Comparison of ENCODE assay signal across 1 cellular context in the genomic region with DNA sequence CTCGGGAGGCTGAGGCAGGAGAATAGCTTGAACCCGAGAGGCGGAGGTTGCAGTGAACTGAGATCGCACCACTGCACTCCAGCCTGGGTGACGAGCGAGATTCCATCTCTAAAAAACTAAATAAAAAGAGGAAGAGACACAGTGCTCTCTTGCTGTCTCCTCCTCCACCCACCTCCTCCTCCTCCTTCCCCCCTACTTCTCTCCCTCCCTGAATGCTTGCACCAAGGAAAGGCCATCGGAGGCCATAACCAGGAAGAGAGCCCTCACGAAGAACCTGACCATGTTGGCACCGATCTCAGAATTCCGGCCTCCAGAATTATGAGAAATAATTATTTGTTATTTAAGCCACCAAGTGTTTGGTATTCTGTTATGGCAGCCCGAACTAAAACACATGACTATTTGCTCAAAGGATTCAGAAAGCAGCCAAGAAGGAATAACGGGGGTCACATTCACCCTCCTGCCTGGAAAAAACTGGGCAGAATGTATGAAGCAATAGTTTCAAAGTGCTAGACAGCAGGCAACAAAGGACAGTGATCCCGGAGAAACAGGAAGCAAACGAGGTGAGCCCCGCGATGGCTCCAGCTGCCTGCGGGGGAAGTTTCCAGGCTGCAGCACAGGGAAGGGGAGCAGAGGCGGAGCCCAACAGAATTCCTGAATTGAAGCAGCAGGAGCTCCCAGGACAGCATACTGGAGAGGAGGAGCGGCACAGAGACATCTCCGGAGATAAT.
A peak's percentile ranks its signal among the peaks of the same experiment; 100 is the strongest.
TF ChIP-seq lines count a peak whose summit lies in the region.

No MANE protein-coding gene starts in this region.

TF ChIP-seq in HepG2, 621 proteins besides CTCF, POLR2A, EP300 and RAD21 (continued from another document and continues in another):
- TF ChIP-seq, protein P1, sequence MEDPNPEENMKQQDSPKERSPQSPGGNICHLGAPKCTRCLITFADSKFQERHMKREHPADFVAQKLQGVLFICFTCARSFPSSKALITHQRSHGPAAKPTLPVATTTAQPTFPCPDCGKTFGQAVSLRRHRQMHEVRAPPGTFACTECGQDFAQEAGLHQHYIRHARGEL (CRISPR knock-in tag; IDR thresholded peaks at IDR 0.05): no peak
- no peak for TF ChIP-seq ZNF660 (CRISPR knock-in tag; IDR thresholded peaks at IDR 0.05; ENCODE audit: borderline replicate concordance, low read depth)
- no peak for TF ChIP-seq MED13 (CRISPR knock-in tag; IDR thresholded peaks at IDR 0.05)
- TF ChIP-seq FOXC1 (CRISPR knock-in tag; IDR thresholded peaks at IDR 0.05; ENCODE audit: borderline replicate concordance): no peak; the same call in 1 of the 2 replicates
- TF ChIP-seq ARNT (IDR thresholded peaks at IDR 0.05): no peak
- TF ChIP-seq, protein P2, sequence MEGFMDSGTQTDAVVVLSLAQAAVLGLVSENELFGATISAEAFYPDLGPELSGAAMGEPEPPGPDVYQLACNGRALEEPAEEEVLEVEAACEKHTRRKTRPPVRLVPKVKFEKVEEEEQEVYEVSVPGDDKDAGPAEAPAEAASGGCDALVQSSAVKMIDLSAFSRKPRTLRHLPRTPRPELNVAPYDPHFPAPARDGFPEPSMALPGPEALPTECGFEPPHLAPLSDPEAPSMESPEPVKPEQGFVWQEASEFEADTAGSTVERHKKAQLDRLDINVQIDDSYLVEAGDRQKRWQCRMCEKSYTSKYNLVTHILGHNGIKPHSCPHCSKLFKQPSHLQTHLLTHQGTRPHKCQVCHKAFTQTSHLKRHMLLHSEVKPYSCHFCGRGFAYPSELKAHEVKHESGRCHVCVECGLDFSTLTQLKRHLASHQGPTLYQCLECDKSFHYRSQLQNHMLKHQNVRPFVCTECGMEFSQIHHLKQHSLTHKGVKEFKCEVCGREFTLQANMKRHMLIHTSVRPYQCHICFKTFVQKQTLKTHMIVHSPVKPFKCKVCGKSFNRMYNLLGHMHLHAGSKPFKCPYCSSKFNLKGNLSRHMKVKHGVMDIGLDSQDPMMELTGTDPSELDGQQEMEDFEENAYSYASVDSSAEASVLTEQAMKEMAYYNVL (CRISPR knock-in tag; IDR thresholded peaks at IDR 0.05; ENCODE audit: borderline replicate concordance): peak; percentile 46; the same call in 1 of the 2 replicates
- TF ChIP-seq, protein P3, sequence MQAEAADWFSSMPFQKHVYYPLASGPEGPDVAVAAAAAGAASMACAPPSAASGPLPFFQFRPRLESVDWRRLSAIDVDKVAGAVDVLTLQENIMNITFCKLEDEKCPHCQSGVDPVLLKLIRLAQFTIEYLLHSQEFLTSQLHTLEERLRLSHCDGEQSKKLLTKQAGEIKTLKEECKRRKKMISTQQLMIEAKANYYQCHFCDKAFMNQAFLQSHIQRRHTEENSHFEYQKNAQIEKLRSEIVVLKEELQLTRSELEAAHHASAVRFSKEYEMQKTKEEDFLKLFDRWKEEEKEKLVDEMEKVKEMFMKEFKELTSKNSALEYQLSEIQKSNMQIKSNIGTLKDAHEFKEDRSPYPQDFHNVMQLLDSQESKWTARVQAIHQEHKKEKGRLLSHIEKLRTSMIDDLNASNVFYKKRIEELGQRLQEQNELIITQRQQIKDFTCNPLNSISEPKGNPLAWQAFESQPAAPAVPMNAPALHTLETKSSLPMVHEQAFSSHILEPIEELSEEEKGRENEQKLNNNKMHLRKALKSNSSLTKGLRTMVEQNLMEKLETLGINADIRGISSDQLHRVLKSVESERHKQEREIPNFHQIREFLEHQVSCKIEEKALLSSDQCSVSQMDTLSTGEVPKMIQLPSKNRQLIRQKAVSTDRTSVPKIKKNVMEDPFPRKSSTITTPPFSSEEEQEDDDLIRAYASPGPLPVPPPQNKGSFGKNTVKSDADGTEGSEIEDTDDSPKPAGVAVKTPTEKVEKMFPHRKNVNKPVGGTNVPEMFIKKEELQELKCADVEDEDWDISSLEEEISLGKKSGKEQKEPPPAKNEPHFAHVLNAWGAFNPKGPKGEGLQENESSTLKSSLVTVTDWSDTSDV (CRISPR knock-in tag; IDR thresholded peaks at IDR 0.05): no peak
- no peak for TF ChIP-seq ZNF136 (CRISPR knock-in tag; IDR thresholded peaks at IDR 0.05; ENCODE audit: low read depth)
- TF ChIP-seq, protein P4, sequence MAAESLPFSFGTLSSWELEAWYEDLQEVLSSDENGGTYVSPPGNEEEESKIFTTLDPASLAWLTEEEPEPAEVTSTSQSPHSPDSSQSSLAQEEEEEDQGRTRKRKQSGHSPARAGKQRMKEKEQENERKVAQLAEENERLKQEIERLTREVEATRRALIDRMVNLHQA (CRISPR knock-in tag; IDR thresholded peaks at IDR 0.05): no peak
- TF ChIP-seq ZNF274 (CRISPR knock-in tag; IDR thresholded peaks at IDR 0.05): 0 out of 2 replicates have a peak, but pooled peaks have one; percentile 25
- TF ChIP-seq, protein P5, sequence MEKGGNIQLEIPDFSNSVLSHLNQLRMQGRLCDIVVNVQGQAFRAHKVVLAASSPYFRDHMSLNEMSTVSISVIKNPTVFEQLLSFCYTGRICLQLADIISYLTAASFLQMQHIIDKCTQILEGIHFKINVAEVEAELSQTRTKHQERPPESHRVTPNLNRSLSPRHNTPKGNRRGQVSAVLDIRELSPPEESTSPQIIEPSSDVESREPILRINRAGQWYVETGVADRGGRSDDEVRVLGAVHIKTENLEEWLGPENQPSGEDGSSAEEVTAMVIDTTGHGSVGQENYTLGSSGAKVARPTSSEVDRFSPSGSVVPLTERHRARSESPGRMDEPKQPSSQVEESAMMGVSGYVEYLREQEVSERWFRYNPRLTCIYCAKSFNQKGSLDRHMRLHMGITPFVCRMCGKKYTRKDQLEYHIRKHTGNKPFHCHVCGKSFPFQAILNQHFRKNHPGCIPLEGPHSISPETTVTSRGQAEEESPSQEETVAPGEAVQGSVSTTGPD (CRISPR knock-in tag; IDR thresholded peaks at IDR 0.05): no peak
- no peak for TF ChIP-seq ZFP36L2 (CRISPR knock-in tag; IDR thresholded peaks at IDR 0.05)
- no peak for TF ChIP-seq CREM (IDR thresholded peaks at IDR 0.05)
- no peak for TF ChIP-seq CREM (CRISPR knock-in tag; IDR thresholded peaks at IDR 0.05)
- TF ChIP-seq, protein P6, sequence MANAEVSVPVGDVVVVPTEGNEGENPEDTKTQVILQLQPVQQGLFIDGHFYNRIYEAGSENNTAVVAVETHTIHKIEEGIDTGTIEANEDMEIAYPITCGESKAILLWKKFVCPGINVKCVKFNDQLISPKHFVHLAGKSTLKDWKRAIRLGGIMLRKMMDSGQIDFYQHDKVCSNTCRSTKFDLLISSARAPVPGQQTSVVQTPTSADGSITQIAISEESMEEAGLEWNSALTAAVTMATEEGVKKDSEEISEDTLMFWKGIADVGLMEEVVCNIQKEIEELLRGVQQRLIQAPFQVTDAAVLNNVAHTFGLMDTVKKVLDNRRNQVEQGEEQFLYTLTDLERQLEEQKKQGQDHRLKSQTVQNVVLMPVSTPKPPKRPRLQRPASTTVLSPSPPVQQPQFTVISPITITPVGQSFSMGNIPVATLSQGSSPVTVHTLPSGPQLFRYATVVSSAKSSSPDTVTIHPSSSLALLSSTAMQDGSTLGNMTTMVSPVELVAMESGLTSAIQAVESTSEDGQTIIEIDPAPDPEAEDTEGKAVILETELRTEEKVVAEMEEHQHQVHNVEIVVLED (CRISPR knock-in tag; IDR thresholded peaks at IDR 0.05; ENCODE audit: borderline replicate concordance): no peak
- no peak for TF ChIP-seq MXI1 (IDR thresholded peaks at IDR 0.05; ENCODE audit: borderline replicate concordance, low read depth, low read length)
- no peak for TF ChIP-seq NFIC (IDR thresholded peaks at IDR 0.05; ENCODE audit: low read length)
- no peak for TF ChIP-seq ZNF10 (CRISPR knock-in tag; IDR thresholded peaks at IDR 0.05; ENCODE audit: borderline replicate concordance, low read depth)
- no peak for TF ChIP-seq RCOR2 (CRISPR knock-in tag; IDR thresholded peaks at IDR 0.05)
- TF ChIP-seq ZNF263 (CRISPR knock-in tag; IDR thresholded peaks at IDR 0.05): no peak
- TF ChIP-seq, protein P7, sequence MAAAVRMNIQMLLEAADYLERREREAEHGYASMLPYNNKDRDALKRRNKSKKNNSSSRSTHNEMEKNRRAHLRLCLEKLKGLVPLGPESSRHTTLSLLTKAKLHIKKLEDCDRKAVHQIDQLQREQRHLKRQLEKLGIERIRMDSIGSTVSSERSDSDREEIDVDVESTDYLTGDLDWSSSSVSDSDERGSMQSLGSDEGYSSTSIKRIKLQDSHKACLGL (CRISPR knock-in tag; IDR thresholded peaks at IDR 0.05): no peak
- TF ChIP-seq JDP2 (CRISPR knock-in tag; IDR thresholded peaks at IDR 0.05; ENCODE audit: borderline replicate concordance): no peak
- no peak for TF ChIP-seq FOXJ3 (CRISPR knock-in tag; IDR thresholded peaks at IDR 0.05; ENCODE audit: borderline replicate concordance)
- peak; percentile 90 for TF ChIP-seq ELF3 (CRISPR knock-in tag; IDR thresholded peaks at IDR 0.05)
- TF ChIP-seq NFATC3 (CRISPR knock-in tag; IDR thresholded peaks at IDR 0.05): no peak
- TF ChIP-seq HCFC1 (IDR thresholded peaks at IDR 0.05; ENCODE audit: low read depth, low read length): no peak
- TF ChIP-seq MLLT10 (CRISPR knock-in tag; IDR thresholded peaks at IDR 0.05): no peak
- TF ChIP-seq, protein P8, sequence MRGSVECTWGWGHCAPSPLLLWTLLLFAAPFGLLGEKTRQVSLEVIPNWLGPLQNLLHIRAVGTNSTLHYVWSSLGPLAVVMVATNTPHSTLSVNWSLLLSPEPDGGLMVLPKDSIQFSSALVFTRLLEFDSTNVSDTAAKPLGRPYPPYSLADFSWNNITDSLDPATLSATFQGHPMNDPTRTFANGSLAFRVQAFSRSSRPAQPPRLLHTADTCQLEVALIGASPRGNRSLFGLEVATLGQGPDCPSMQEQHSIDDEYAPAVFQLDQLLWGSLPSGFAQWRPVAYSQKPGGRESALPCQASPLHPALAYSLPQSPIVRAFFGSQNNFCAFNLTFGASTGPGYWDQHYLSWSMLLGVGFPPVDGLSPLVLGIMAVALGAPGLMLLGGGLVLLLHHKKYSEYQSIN (CRISPR knock-in tag; IDR thresholded peaks at IDR 0.05; ENCODE audit: borderline replicate concordance): no peak
- no peak for TF ChIP-seq NFE2 (CRISPR knock-in tag; IDR thresholded peaks at IDR 0.05)
- TF ChIP-seq, protein P9, sequence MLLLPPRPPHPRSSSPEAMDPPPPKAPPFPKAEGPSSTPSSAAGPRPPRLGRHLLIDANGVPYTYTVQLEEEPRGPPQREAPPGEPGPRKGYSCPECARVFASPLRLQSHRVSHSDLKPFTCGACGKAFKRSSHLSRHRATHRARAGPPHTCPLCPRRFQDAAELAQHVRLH (CRISPR knock-in tag; IDR thresholded peaks at IDR 0.05; ENCODE audit: borderline replicate concordance, low read depth): 0 out of 2 replicates have a peak, but pooled peaks have one; percentile 31
- TF ChIP-seq SYNCRIP (IDR thresholded peaks at IDR 0.05; ENCODE audit: insufficient read depth, low read depth, low read length): no peak
- TF ChIP-seq, protein P10, sequence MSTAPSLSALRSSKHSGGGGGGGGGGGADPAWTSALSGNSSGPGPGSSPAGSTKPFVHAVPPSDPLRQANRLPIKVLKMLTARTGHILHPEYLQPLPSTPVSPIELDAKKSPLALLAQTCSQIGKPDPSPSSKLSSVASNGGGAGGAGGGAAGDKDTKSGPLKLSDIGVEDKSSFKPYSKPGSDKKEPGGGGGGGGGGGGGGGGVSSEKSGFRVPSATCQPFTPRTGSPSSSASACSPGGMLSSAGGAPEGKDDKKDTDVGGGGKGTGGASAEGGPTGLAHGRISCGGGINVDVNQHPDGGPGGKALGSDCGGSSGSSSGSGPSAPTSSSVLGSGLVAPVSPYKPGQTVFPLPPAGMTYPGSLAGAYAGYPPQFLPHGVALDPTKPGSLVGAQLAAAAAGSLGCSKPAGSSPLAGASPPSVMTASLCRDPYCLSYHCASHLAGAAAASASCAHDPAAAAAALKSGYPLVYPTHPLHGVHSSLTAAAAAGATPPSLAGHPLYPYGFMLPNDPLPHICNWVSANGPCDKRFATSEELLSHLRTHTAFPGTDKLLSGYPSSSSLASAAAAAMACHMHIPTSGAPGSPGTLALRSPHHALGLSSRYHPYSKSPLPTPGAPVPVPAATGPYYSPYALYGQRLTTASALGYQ (CRISPR knock-in tag; IDR thresholded peaks at IDR 0.05): no peak
- peak; percentile 28; the same call in 1 of the 2 replicates for TF ChIP-seq HDAC2 (CRISPR knock-in tag; IDR thresholded peaks at IDR 0.05)
- no peak for TF ChIP-seq ZNF616 (CRISPR knock-in tag; IDR thresholded peaks at IDR 0.05; ENCODE audit: low read depth)
- TF ChIP-seq, protein P11, sequence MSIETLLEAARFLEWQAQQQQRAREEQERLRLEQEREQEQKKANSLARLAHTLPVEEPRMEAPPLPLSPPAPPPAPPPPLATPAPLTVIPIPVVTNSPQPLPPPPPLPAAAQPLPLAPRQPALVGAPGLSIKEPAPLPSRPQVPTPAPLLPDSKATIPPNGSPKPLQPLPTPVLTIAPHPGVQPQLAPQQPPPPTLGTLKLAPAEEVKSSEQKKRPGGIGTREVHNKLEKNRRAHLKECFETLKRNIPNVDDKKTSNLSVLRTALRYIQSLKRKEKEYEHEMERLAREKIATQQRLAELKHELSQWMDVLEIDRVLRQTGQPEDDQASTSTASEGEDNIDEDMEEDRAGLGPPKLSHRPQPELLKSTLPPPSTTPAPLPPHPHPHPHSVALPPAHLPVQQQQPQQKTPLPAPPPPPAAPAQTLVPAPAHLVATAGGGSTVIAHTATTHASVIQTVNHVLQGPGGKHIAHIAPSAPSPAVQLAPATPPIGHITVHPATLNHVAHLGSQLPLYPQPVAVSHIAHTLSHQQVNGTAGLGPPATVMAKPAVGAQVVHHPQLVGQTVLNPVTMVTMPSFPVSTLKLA (IDR thresholded peaks at IDR 0.05): no peak
- TF ChIP-seq, protein P12, sequence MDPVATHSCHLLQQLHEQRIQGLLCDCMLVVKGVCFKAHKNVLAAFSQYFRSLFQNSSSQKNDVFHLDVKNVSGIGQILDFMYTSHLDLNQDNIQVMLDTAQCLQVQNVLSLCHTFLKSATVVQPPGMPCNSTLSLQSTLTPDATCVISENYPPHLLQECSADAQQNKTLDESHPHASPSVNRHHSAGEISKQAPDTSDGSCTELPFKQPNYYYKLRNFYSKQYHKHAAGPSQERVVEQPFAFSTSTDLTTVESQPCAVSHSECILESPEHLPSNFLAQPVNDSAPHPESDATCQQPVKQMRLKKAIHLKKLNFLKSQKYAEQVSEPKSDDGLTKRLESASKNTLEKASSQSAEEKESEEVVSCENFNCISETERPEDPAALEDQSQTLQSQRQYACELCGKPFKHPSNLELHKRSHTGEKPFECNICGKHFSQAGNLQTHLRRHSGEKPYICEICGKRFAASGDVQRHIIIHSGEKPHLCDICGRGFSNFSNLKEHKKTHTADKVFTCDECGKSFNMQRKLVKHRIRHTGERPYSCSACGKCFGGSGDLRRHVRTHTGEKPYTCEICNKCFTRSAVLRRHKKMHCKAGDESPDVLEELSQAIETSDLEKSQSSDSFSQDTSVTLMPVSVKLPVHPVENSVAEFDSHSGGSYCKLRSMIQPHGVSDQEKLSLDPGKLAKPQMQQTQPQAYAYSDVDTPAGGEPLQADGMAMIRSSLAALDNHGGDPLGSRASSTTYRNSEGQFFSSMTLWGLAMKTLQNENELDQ (CRISPR knock-in tag; IDR thresholded peaks at IDR 0.05; ENCODE audit: borderline replicate concordance): no peak
- no peak for TF ChIP-seq ZSCAN29 (CRISPR knock-in tag; conservative IDR thresholded peaks at IDR 0.05)
- TF ChIP-seq ZNF17 (CRISPR knock-in tag; IDR thresholded peaks at IDR 0.05): 0 out of 2 replicates have a peak, but pooled peaks have one; percentile 63
- TF ChIP-seq, protein P13, sequence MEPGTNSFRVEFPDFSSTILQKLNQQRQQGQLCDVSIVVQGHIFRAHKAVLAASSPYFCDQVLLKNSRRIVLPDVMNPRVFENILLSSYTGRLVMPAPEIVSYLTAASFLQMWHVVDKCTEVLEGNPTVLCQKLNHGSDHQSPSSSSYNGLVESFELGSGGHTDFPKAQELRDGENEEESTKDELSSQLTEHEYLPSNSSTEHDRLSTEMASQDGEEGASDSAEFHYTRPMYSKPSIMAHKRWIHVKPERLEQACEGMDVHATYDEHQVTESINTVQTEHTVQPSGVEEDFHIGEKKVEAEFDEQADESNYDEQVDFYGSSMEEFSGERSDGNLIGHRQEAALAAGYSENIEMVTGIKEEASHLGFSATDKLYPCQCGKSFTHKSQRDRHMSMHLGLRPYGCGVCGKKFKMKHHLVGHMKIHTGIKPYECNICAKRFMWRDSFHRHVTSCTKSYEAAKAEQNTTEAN (CRISPR knock-in tag; conservative IDR thresholded peaks at IDR 0.05): no peak
- no peak for TF ChIP-seq ZNF121 (CRISPR knock-in tag; IDR thresholded peaks at IDR 0.05)
